2 cellular contexts compared by ENCODE assay signal in genomic region chr7:101998029-101998903, GRCh38.
TF ChIP-seq lines count a peak whose summit lies in the region.

No MANE protein-coding gene starts in this region.

TF ChIP-seq in A549, 52 proteins besides CTCF, POLR2A, EP300 and RAD21 (continued from another document):
- TF ChIP-seq E2F6 (IDR thresholded peaks at IDR 0.05; ENCODE audit: borderline replicate concordance, low read depth) (no peak), HMGXB4 (CRISPR knock-in tag; IDR thresholded peaks at IDR 0.05; ENCODE audit: borderline replicate concordance) (no peak), SMC3 (IDR thresholded peaks at IDR 0.05) (no peak), HDAC2 (IDR thresholded peaks at IDR 0.05) (no peak), HOXB5 (CRISPR knock-in tag; IDR thresholded peaks at IDR 0.05) (no peak), GATA3 (IDR thresholded peaks at IDR 0.05; ENCODE audit: borderline replicate concordance) (no peak), CHD2 (IDR thresholded peaks at IDR 0.05; ENCODE audit: low read length, partially characterized antibody) (no peak)
- TF ChIP-seq, protein P1, sequence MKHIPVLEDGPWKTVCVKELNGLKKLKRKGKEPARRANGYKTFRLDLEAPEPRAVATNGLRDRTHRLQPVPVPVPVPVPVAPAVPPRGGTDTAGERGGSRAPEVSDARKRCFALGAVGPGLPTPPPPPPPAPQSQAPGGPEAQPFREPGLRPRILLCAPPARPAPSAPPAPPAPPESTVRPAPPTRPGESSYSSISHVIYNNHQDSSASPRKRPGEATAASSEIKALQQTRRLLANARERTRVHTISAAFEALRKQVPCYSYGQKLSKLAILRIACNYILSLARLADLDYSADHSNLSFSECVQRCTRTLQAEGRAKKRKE (CRISPR knock-in tag; IDR thresholded peaks at IDR 0.05; ENCODE audit: low read depth): no peak
- TF ChIP-seq, protein P2, sequence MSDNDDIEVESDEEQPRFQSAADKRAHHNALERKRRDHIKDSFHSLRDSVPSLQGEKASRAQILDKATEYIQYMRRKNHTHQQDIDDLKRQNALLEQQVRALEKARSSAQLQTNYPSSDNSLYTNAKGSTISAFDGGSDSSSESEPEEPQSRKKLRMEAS (IDR thresholded peaks at IDR 0.05): no peak

TF ChIP-seq in GM23338, 12 proteins besides CTCF, POLR2A, EP300 and RAD21 (continued from another document):
- TF ChIP-seq, protein P3, sequence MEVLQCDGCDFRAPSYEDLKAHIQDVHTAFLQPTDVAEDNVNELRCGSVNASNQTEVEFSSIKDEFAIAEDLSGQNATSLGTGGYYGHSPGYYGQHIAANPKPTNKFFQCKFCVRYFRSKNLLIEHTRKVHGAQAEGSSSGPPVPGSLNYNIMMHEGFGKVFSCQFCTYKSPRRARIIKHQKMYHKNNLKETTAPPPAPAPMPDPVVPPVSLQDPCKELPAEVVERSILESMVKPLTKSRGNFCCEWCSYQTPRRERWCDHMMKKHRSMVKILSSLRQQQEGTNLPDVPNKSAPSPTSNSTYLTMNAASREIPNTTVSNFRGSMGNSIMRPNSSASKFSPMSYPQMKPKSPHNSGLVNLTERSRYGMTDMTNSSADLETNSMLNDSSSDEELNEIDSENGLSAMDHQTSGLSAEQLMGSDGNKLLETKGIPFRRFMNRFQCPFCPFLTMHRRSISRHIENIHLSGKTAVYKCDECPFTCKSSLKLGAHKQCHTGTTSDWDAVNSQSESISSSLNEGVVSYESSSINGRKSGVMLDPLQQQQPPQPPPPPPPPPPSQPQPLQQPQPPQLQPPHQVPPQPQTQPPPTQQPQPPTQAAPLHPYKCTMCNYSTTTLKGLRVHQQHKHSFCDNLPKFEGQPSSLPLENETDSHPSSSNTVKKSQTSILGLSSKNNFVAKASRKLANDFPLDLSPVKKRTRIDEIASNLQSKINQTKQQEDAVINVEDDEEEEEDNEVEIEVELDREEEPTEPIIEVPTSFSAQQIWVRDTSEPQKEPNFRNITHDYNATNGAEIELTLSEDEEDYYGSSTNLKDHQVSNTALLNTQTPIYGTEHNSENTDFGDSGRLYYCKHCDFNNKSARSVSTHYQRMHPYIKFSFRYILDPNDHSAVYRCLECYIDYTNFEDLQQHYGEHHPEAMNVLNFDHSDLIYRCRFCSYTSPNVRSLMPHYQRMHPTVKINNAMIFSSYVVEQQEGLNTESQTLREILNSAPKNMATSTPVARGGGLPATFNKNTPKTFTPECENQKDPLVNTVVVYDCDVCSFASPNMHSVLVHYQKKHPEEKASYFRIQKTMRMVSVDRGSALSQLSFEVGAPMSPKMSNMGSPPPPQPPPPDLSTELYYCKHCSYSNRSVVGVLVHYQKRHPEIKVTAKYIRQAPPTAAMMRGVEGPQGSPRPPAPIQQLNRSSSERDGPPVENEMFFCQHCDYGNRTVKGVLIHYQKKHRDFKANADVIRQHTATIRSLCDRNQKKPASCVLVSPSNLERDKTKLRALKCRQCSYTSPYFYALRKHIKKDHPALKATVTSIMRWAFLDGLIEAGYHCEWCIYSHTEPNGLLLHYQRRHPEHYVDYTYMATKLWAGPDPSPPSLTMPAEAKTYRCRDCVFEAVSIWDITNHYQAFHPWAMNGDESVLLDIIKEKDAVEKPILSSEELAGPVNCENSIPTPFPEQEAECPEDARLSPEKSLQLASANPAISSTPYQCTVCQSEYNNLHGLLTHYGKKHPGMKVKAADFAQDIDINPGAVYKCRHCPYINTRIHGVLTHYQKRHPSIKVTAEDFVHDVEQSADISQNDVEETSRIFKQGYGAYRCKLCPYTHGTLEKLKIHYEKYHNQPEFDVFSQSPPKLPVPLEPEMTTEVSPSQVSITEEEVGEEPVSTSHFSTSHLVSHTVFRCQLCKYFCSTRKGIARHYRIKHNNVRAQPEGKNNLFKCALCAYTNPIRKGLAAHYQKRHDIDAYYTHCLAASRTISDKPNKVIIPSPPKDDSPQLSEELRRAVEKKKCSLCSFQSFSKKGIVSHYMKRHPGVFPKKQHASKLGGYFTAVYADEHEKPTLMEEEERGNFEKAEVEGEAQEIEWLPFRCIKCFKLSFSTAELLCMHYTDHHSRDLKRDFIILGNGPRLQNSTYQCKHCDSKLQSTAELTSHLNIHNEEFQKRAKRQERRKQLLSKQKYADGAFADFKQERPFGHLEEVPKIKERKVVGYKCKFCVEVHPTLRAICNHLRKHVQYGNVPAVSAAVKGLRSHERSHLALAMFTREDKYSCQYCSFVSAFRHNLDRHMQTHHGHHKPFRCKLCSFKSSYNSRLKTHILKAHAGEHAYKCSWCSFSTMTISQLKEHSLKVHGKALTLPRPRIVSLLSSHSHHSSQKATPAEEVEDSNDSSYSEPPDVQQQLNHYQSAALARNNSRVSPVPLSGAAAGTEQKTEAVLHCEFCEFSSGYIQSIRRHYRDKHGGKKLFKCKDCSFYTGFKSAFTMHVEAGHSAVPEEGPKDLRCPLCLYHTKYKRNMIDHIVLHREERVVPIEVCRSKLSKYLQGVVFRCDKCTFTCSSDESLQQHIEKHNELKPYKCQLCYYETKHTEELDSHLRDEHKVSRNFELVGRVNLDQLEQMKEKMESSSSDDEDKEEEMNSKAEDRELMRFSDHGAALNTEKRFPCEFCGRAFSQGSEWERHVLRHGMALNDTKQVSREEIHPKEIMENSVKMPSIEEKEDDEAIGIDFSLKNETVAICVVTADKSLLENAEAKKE (CRISPR knock-in tag; IDR thresholded peaks at IDR 0.05): no peak
- TF ChIP-seq, protein P4, sequence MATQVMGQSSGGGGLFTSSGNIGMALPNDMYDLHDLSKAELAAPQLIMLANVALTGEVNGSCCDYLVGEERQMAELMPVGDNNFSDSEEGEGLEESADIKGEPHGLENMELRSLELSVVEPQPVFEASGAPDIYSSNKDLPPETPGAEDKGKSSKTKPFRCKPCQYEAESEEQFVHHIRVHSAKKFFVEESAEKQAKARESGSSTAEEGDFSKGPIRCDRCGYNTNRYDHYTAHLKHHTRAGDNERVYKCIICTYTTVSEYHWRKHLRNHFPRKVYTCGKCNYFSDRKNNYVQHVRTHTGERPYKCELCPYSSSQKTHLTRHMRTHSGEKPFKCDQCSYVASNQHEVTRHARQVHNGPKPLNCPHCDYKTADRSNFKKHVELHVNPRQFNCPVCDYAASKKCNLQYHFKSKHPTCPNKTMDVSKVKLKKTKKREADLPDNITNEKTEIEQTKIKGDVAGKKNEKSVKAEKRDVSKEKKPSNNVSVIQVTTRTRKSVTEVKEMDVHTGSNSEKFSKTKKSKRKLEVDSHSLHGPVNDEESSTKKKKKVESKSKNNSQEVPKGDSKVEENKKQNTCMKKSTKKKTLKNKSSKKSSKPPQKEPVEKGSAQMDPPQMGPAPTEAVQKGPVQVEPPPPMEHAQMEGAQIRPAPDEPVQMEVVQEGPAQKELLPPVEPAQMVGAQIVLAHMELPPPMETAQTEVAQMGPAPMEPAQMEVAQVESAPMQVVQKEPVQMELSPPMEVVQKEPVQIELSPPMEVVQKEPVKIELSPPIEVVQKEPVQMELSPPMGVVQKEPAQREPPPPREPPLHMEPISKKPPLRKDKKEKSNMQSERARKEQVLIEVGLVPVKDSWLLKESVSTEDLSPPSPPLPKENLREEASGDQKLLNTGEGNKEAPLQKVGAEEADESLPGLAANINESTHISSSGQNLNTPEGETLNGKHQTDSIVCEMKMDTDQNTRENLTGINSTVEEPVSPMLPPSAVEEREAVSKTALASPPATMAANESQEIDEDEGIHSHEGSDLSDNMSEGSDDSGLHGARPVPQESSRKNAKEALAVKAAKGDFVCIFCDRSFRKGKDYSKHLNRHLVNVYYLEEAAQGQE (IDR thresholded peaks at IDR 0.05; ENCODE audit: unreplicated experiment): no peak
- no peak for TF ChIP-seq STAT1 (IDR thresholded peaks at IDR 0.05; ENCODE audit: unreplicated experiment)
- no peak for TF ChIP-seq EZH2phosphoT487 (IDR thresholded peaks at IDR 0.05; ENCODE audit: unreplicated experiment)
- TF ChIP-seq JUNB (IDR thresholded peaks at IDR 0.05; ENCODE audit: unreplicated experiment): no peak
- no peak for TF ChIP-seq ZNF114 (CRISPR knock-in tag; IDR thresholded peaks at IDR 0.05)
- no peak for TF ChIP-seq NANOG (IDR thresholded peaks at IDR 0.05; ENCODE audit: borderline replicate concordance)
- no peak for TF ChIP-seq EZH2 (IDR thresholded peaks at IDR 0.05; ENCODE audit: low read depth, unreplicated experiment)
- TF ChIP-seq POLR2AphosphoS5 (IDR thresholded peaks at IDR 0.05; ENCODE audit: low read depth): no peak
